Comparison of ENCODE assay signal across 8 cellular contexts in the genomic region with DNA sequence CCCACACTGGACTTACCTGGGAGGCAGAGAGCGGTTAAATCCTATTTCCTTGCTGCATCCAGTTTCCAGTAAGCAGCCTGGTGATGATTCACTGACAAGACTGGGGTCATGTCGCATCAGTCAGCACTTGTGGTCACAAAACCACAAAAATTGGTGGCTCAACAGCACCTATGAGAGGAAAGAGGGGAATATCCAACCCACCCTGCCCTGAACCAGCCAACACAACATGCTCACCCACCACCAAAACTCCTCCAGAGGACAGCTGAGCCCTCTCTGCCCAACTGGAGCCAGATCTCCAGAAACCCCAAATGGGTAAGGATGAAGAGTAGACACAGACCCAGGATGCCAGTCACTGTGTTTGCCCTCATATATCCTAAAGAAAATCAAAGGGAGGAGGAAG.
DNase-seq lines count a peak whose midpoint lies in the region; ATAC-seq and TF ChIP-seq lines count a peak whose summit lies in the region.

No MANE protein-coding gene starts in this region.

- WGBS in SK-N-SH (ENCODE audit: low lambda C conversion rate) = 72% methylated on average over 2 of the region's 2 CpGs
- 70% methylated on average over 2 of the region's 2 CpGs for WGBS in esophagus muscularis mucosa
- 70 to 85% (median 77%) methylated on average over 2 of the region's 2 CpGs for WGBS in stomach, 5 donors

- peaks cover 95% of the 10 kb centered on the region for H3K36me3 Mint-ChIP-seq in activated B cell treated with CpG ODN at 0.5 μM for 24 hours (ENCODE audit: low read depth)

- H3K27ac Mint-ChIP-seq in activated B cell treated with CpG ODN at 0.5 μM for 24 hours = peak overlapping the region; percentile 60

- H3K4me2 ChIP-seq in SK-N-SH = no peak overlapping the region

- ATAC-seq in SK-N-SH treated with all-trans-retinoic acid at 6 μM for 48 hours (no peak), activated B cell treated with CpG ODN at 0.5 μM for 24 hours (ENCODE audit: low read depth) (peak; percentile 15), GM18873 (IDR thresholded peaks at IDR 0.05; ENCODE audit: low FRiP score, unreplicated experiment) (no peak), HG02884 (IDR thresholded peaks at IDR 0.05; ENCODE audit: unreplicated experiment) (no peak)

- H3K27me3 ChIP-seq in SK-N-SH (ENCODE audit: insufficient read depth) (no peaks in the 10 kb centered on the region), esophagus muscularis mucosa (no peaks in the 10 kb centered on the region), stomach (no peaks in the 10 kb centered on the region)

- POLR2A ChIA-PET in SK-N-SH (lab: Yijun Ruan, JAX) = no interaction called here
- POLR2A ChIA-PET in activated B cell treated with CpG ODN at 0.5 μM for 24 hours (lab: Charles Lee) = interaction anchor here (0.6 to 0.7 kb wide), 2 partner anchors 7 to 1097 kb away, joined by 4 to 5 read pairs; no protein-coding TSS in a partner anchor

- TF ChIP-seq CTCF in SK-N-SH (IDR thresholded peaks at IDR 0.05) (no peak), activated B cell treated with CpG ODN at 0.5 μM for 24 hours (IDR thresholded peaks at IDR 0.05) (no peak), esophagus muscularis mucosa (IDR thresholded peaks at IDR 0.05) (no peak), stomach (IDR thresholded peaks at IDR 0.05) (no peak)

- H3K4me3 Mint-ChIP-seq in activated B cell treated with CpG ODN at 0.5 μM for 24 hours = no peak overlapping the region

- no peaks in the 10 kb centered on the region for H3K79me2 ChIP-seq in SK-N-SH (ENCODE audit: insufficient read depth)

- H3K27ac ChIP-seq in SK-N-SH (ENCODE audit: low read depth in 2 of 2, low read length in 1 of 2) = no peak overlapping the region
- H3K27ac ChIP-seq in esophagus muscularis mucosa (replicated peaks in 1 of 4) = peak overlapping the region; percentile 97 to 99 (median 98)
- H3K27ac ChIP-seq in stomach = peak overlapping the region; percentile 52 to 98 (median 97)

- no peak for TF ChIP-seq RAD21 in SK-N-SH (IDR thresholded peaks at IDR 0.05; ENCODE audit: low read length)

- no peaks in the 10 kb centered on the region; a peak in 1 of 4 replicates for H3K4me1 ChIP-seq in SK-N-SH (ENCODE audit: control insufficient read depth in 1 of 2, insufficient read depth in 2 of 2, low read depth in 1 of 2, low read length in 1 of 2)
- H3K4me1 ChIP-seq in esophagus muscularis mucosa = peaks cover 86 to 100% (median 100%) of the 10 kb centered on the region in 4 donors
- peaks cover 95 to 100% (median 99%) of the 10 kb centered on the region in 4 donors for H3K4me1 ChIP-seq in stomach

- CTCF ChIA-PET in SK-N-SH (lab: Yijun Ruan, JAX) = no interaction called here
- CTCF ChIA-PET in activated B cell treated with CpG ODN at 0.5 μM for 24 hours (lab: Charles Lee) = interaction anchor here (1.3 kb wide), 1 partner anchor 53 kb away, joined by 3 read pairs; no protein-coding TSS in a partner anchor

- no peaks in the 10 kb centered on the region for H3K9me2 ChIP-seq in SK-N-SH

- TF ChIP-seq EP300 in SK-N-SH (IDR thresholded peaks at IDR 0.05; ENCODE audit: borderline replicate concordance in 1 of 2, low read depth in 1 of 2, low read length in 1 of 2) = no peak
- no peak for TF ChIP-seq EP300 in esophagus muscularis mucosa (IDR thresholded peaks at IDR 0.05)
- TF ChIP-seq EP300 in stomach (IDR thresholded peaks at IDR 0.05) = no peak

- no peak for DNase-seq in SK-N-SH
- DNase-seq in activated B cell treated with CpG ODN at 0.5 μM for 24 hours = no peak
- DNase-seq in esophagus muscularis mucosa (ENCODE audit: extremely low spot score) = no peak
- DNase-seq in stomach = no peak
- no peak for DNase-seq in COR-L47 (lab: John Stamatoyannopoulos, UW)

- H3K4me3 ChIP-seq in SK-N-SH (ENCODE audit: low read depth in 2 of 2, low read length in 1 of 2) (no peak overlapping the region), esophagus muscularis mucosa (peak overlapping the region; percentile 5 to 89 (median 22)), stomach (peak overlapping the region in 2 of 4 donors; percentile 35 to 64)

- no peaks in the 10 kb centered on the region for H3F3A ChIP-seq in SK-N-SH (replicated peaks; ENCODE audit: insufficient read depth)

- H3K9ac ChIP-seq in SK-N-SH = no peak overlapping the region

- intact Hi-C loops in activated B cell treated with CpG ODN at 0.5 μM for 24 hours (cut with micrococcal nuclease) = no loop called here
- intact Hi-C loops in esophagus muscularis mucosa (cut with DNase I) = loop anchor here (10.0 kb wide), 1 partner anchor 49 kb away; no protein-coding TSS in a partner anchor
- intact Hi-C loops in stomach (cut with DNase I; ENCODE audit: low total_unique reads) = loop anchor here (10.0 kb wide), 1 partner anchor 49 kb away; no protein-coding TSS in a partner anchor

- H3K9me3 Mint-ChIP-seq in activated B cell treated with CpG ODN at 0.5 μM for 24 hours = no peaks in the 10 kb centered on the region

- H3K27me3 Mint-ChIP-seq in activated B cell treated with CpG ODN at 0.5 μM for 24 hours = no peaks in the 10 kb centered on the region

- H3K9me3 ChIP-seq in SK-N-SH (no peaks in the 10 kb centered on the region), esophagus muscularis mucosa (no peaks in the 10 kb centered on the region), stomach (no peaks in the 10 kb centered on the region)

- H3K4me1 Mint-ChIP-seq in activated B cell treated with CpG ODN at 0.5 μM for 24 hours = peaks cover 89% of the 10 kb centered on the region

- H4K20me1 ChIP-seq in SK-N-SH (ENCODE audit: insufficient read depth) = no peaks in the 10 kb centered on the region

- H3K36me3 ChIP-seq in SK-N-SH (replicated peaks in 1 of 2; ENCODE audit: control insufficient read depth in 1 of 2, insufficient read depth in 2 of 2, low read length in 1 of 2) (peaks cover 0 to 12% of the 10 kb centered on the region in 2 experiments), esophagus muscularis mucosa (peaks cover 57 to 97% (median 81%) of the 10 kb centered on the region in 4 donors), stomach (peaks cover 73 to 97% (median 91%) of the 10 kb centered on the region in 4 donors)

- TF ChIP-seq POLR2A in esophagus muscularis mucosa (IDR thresholded peaks at IDR 0.05; ENCODE audit: low read depth) (no peak), stomach (IDR thresholded peaks at IDR 0.05) (no peak)

- H2AFZ ChIP-seq in SK-N-SH (ENCODE audit: low read depth) = no peak overlapping the region

TF ChIP-seq in SK-N-SH, 30 proteins besides CTCF, POLR2A, EP300 and RAD21:
- TF ChIP-seq PBX3 (IDR thresholded peaks at IDR 0.05) = 0 out of 2 replicates have a peak, but pooled peaks have one; percentile 7
- TF ChIP-seq FOSL2 (IDR thresholded peaks at IDR 0.05; ENCODE audit: borderline replicate concordance, low read depth) = no peak
TF ChIP-seq in SK-N-SH: peak in this region for 1.

TF ChIP-seq in SK-N-SH treated with all-trans-retinoic acid at 6 μM for 48 hours, 23 proteins besides CTCF, POLR2A, EP300 and RAD21:
- no peak for TF ChIP-seq OSR1 (CRISPR knock-in tag; IDR thresholded peaks at IDR 0.05)
- no peak for TF ChIP-seq TCF4 (CRISPR knock-in tag; IDR thresholded peaks at IDR 0.05; ENCODE audit: borderline replicate concordance)
- no peak for TF ChIP-seq ZNF8 (CRISPR knock-in tag; IDR thresholded peaks at IDR 0.05)
- no peak for TF ChIP-seq PPARA (CRISPR knock-in tag; IDR thresholded peaks at IDR 0.05; ENCODE audit: borderline replicate concordance)
- TF ChIP-seq ESRRG (CRISPR knock-in tag; IDR thresholded peaks at IDR 0.05) = no peak
- no peak for TF ChIP-seq ZC3H10 (CRISPR knock-in tag; IDR thresholded peaks at IDR 0.05)
- no peak for TF ChIP-seq ZFP30 (CRISPR knock-in tag; IDR thresholded peaks at IDR 0.05)
- no peak for TF ChIP-seq RARB (CRISPR knock-in tag; IDR thresholded peaks at IDR 0.05)
- TF ChIP-seq TSHZ2 (CRISPR knock-in tag; IDR thresholded peaks at IDR 0.05) = no peak
- TF ChIP-seq ARNTL (CRISPR knock-in tag; IDR thresholded peaks at IDR 0.05; ENCODE audit: borderline replicate concordance, low read depth) = no peak
- TF ChIP-seq GLIS3 (CRISPR knock-in tag; IDR thresholded peaks at IDR 0.05) = no peak
- no peak for TF ChIP-seq ZFP3 (CRISPR knock-in tag; IDR thresholded peaks at IDR 0.05)
TF ChIP-seq in SK-N-SH treated with all-trans-retinoic acid at 6 μM for 48 hours: peak in this region for 0.

Comparison
In these comparisons a context has a peak if more than half of its experiments do, and no peak if none do; other contexts are left out.
1. H3K27ac ChIP-seq: peak in esophagus muscularis mucosa (4 of 4) and stomach (5 of 5); none in SK-N-SH (0 of 2).
2. H3K4me3 ChIP-seq: peak in esophagus muscularis mucosa (4 of 4); none in SK-N-SH (0 of 2).